In the genomic region with DNA sequence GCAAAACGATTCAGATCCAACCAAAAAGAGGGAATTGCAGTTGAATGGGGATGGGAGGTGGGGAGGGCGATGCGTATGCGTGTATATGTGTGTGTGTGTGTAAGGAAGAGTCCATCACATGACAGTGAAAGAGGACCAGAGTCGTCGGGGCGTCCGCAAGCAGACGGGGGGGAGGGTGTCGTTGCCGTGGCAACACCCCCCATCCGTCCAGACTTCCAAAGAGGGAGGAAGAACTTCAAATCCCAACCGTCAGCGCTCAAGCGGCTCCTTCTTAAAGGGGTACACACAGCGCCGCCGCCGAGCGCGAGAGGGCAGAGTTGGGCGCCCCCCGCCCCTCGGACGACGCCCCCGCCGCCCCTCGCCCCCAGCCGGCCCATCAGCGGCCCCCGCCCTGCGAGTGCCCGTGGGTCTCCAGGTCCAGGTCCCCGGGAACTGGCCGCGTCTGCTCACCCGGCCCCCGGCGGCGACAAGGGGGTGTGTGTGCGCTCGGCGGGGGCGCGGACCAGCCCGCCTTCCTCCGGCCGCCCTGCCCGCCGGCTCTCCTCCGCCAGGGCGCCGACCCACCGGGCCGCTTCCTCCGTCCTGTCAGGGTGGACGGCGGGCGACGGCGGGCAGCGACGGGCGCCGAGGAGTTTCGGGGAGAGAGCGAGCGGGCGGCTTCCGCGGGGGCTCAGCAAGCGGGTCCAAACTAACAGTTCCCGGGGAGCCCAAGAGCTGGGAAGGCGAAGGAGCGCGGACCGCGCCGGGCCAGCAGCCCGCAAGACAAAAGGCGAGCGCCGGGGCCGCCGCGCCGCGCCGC, we compare ENCODE assay signal across 8 cellular contexts. TPM values are rescaled to one million over a fixed set of nuclear protein-coding genes. Genes with fewer than 3 reads are reported as not detected.
DNase-seq lines count a peak whose midpoint lies in the region; ATAC-seq and TF ChIP-seq lines count a peak whose summit lies in the region.

No MANE protein-coding gene starts in this region.

- no peaks in the 10 kb centered on the region for H3K36me3 Mint-ChIP-seq in nephron (ENCODE audit: low read depth)

- H3K4me3 ChIP-seq in foreskin fibroblast (ENCODE audit: low read depth in 1 of 2, low read length in 2 of 2) (peak overlapping the region; percentile 58 to 94), thymus (ENCODE audit: low read length) (peak overlapping the region; percentile 90)

- H3K9me3 ChIP-seq in KOPT-K1 (ENCODE audit: insufficient read depth, low read length, poor library complexity, severe bottlenecking) (no peaks in the 10 kb centered on the region), thymus (ENCODE audit: control insufficient read depth) (no peaks in the 10 kb centered on the region)

- no peak for TF ChIP-seq CTCF in foreskin fibroblast (IDR thresholded peaks at IDR 0.05; ENCODE audit: low read depth, low read length)
- peak in 1 of 3 experiments; percentile 8 for TF ChIP-seq CTCF in nephron (IDR thresholded peaks at IDR 0.05; ENCODE audit: unreplicated experiment in 3 of 3)

- H3K27ac ChIP-seq in KOPT-K1 (ENCODE audit: low read depth, low read length, poor library complexity, severe bottlenecking): peak overlapping the region; percentile 80
- peak overlapping the region; percentile 92 for H3K27ac ChIP-seq in thymus (ENCODE audit: low read depth)

- under 1% methylated on average over 90 of the region's 90 CpGs for WGBS in thymus

- no peaks in the 10 kb centered on the region for H3K9me3 Mint-ChIP-seq in nephron

- ATAC-seq in GM21825 (IDR thresholded peaks at IDR 0.05; ENCODE audit: unreplicated experiment): peak; percentile 17

- DNase-seq in DMS79 treated with DMSO at 0.1 percent for 48 hours (lab: John Stamatoyannopoulos, UW): peak; percentile 19
- DNase-seq in RKO (ENCODE audit: low spot score): peak; percentile 92
- DNase-seq in activated gamma-delta T cell treated with anti-CD3 and anti-CD28 coated beads, Interleukin-2, amount 50 U/mL, for 16 hours (ENCODE audit: low read depth): peak; percentile 22
- peak; percentile 83 to 91 for DNase-seq in foreskin fibroblast

- peaks cover 21% of the 10 kb centered on the region for H3K4me1 Mint-ChIP-seq in nephron

- H3K4me1 ChIP-seq in thymus (ENCODE audit: control insufficient read depth, insufficient read depth, low read length): peaks cover 5% of the 10 kb centered on the region

- peak overlapping the region; percentile 95 to 99 (median 97) for H3K4me3 Mint-ChIP-seq in nephron

- H3K36me3 ChIP-seq in KOPT-K1 (ENCODE audit: insufficient read depth, low read length) (no peaks in the 10 kb centered on the region), thymus (ENCODE audit: control insufficient read depth, insufficient read depth) (no peaks in the 10 kb centered on the region)

- peaks cover 11% of the 10 kb centered on the region for H3K27me3 ChIP-seq in thymus (ENCODE audit: control insufficient read depth, insufficient read depth)

- H3K27ac Mint-ChIP-seq in nephron: peak overlapping the region; percentile 76 to 97 (median 95)

- peaks cover 24% of the 10 kb centered on the region for H3K27me3 Mint-ChIP-seq in nephron (ENCODE audit: low read depth)

RNA-seq across cellular contexts. Expression of gene LCORL, which starts 0.7 kb away (rescaled TPM):
- polyA plus RNA-seq in thymus: 4.5 TPM

Comparison
In these comparisons a context has a peak if more than half of its experiments do, and no peak if none do; other contexts are left out.
1. Peak in every context shown above with its lines: DNase-seq, ATAC-seq, H3K4me3 ChIP-seq and H3K27ac ChIP-seq.
2. DNase-seq: peak in every context shown above with its lines; median percentile 92 in RKO; 87 in foreskin fibroblast; 22 in activated gamma-delta T cell treated with anti-CD3 and anti-CD28 coated beads, Interleukin-2, amount 50 U/mL, for 16 hours; 19 in DMS79 treated with DMSO at 0.1 percent for 48 hours.